Comparison of ENCODE assay signal across 1 cellular context in the genomic region with DNA sequence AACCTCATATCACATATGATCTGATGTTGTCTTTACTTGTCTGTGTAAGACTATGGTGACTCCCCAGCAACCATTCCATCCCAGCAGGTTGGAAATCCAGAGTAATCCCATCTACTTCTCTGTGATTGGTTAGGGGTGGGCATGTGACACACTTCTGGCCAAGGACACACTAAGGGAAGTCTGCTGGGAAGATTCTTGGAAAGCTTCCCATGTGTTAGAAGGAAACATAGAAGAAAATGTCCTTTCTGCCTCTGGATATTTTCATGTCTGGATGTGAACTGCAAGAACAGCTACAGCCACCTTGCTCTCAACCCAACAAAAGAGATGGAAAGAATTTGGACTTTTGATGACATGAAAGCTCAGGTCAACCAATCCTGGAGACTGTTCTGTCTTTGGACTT.
TF ChIP-seq lines count a peak whose summit lies in the region.

No MANE protein-coding gene starts in this region.

TF ChIP-seq in K562, 482 proteins besides CTCF, POLR2A, EP300 and RAD21 (continued from another document):
- TF ChIP-seq ZNF395 (CRISPR knock-in tag; IDR thresholded peaks at IDR 0.05) (no peak), FOS (IDR thresholded peaks at IDR 0.05; ENCODE audit: extremely low read depth, insufficient read length) (peak; percentile 7), USF2 (CRISPR knock-in tag; IDR thresholded peaks at IDR 0.05) (peak; percentile 91), ZNF280B (CRISPR knock-in tag; IDR thresholded peaks at IDR 0.05) (no peak), RHOXF2B (CRISPR knock-in tag; conservative IDR thresholded peaks at IDR 0.05) (no peak), SMAD2 (IDR thresholded peaks at IDR 0.05; ENCODE audit: low read depth, low read length) (no peak), SPI1 (IDR thresholded peaks at IDR 0.05; ENCODE audit: borderline replicate concordance, low read depth, low read length) (no peak), NONO (IDR thresholded peaks at IDR 0.05; ENCODE audit: low read depth in 2 of 2, low read length in 1 of 2) (no peak)
- TF ChIP-seq, protein P1, sequence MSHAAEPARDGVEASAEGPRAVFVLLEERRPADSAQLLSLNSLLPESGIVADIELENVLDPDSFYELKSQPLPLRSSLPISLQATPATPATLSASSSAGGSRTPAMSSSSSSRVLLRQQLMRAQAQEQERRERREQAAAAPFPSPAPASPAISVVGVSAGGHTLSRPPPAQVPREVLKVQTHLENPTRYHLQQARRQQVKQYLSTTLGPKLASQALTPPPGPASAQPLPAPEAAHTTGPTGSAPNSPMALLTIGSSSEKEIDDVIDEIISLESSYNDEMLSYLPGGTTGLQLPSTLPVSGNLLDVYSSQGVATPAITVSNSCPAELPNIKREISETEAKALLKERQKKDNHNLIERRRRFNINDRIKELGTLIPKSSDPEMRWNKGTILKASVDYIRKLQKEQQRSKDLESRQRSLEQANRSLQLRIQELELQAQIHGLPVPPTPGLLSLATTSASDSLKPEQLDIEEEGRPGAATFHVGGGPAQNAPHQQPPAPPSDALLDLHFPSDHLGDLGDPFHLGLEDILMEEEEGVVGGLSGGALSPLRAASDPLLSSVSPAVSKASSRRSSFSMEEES (CRISPR knock-in tag; IDR thresholded peaks at IDR 0.05), result no peak
TF ChIP-seq in K562: peak in this region for 4.
